In the genomic region with DNA sequence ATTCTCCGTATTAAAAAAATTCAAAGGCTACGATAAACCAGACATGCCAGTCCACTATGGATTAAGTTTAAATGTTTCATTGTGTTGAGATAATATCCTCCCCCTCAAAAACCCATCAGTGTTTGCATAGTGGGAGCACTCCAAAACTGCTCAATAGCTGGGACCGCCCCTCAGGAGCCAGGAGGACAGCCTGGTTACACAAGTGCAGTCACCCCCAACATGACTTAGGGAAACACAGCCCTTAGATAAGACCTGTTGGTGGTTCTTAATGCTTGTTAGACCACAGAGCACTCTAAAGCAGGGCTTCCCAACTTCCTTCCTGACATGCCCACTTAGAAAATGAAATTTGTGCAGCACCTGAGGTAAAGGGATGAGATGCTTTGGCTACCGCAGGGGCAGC, we compare ENCODE assay signal across 1 cellular context.
TF ChIP-seq lines count a peak whose summit lies in the region.

No MANE protein-coding gene starts in this region.

TF ChIP-seq in HepG2, 621 proteins besides CTCF, POLR2A, EP300 and RAD21 (continued from another document):
- TF ChIP-seq ZNF318 (CRISPR knock-in tag; IDR thresholded peaks at IDR 0.05) (no peak), ZNF263 (CRISPR knock-in tag; IDR thresholded peaks at IDR 0.05) (peak; percentile 83), CBX1 (IDR thresholded peaks at IDR 0.05; ENCODE audit: low read depth) (no peak), KMT2B (CRISPR knock-in tag; IDR thresholded peaks at IDR 0.05) (no peak), KLF9 (CRISPR knock-in tag; IDR thresholded peaks at IDR 0.05; ENCODE audit: low read depth) (no peak)
- TF ChIP-seq, protein P1, sequence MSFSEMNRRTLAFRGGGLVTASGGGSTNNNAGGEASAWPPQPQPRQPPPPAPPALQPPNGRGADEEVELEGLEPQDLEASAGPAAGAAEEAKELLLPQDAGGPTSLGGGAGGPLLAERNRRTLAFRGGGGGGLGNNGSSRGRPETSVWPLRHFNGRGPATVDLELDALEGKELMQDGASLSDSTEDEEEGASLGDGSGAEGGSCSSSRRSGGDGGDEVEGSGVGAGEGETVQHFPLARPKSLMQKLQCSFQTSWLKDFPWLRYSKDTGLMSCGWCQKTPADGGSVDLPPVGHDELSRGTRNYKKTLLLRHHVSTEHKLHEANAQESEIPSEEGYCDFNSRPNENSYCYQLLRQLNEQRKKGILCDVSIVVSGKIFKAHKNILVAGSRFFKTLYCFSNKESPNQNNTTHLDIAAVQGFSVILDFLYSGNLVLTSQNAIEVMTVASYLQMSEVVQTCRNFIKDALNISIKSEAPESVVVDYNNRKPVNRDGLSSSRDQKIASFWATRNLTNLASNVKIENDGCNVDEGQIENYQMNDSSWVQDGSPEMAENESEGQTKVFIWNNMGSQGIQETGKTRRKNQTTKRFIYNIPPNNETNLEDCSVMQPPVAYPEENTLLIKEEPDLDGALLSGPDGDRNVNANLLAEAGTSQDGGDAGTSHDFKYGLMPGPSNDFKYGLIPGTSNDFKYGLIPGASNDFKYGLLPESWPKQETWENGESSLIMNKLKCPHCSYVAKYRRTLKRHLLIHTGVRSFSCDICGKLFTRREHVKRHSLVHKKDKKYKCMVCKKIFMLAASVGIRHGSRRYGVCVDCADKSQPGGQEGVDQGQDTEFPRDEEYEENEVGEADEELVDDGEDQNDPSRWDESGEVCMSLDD (CRISPR knock-in tag; IDR thresholded peaks at IDR 0.05; ENCODE audit: borderline replicate concordance): no peak
